Comparison of ENCODE assay signal across 8 cellular contexts in the genomic region with DNA sequence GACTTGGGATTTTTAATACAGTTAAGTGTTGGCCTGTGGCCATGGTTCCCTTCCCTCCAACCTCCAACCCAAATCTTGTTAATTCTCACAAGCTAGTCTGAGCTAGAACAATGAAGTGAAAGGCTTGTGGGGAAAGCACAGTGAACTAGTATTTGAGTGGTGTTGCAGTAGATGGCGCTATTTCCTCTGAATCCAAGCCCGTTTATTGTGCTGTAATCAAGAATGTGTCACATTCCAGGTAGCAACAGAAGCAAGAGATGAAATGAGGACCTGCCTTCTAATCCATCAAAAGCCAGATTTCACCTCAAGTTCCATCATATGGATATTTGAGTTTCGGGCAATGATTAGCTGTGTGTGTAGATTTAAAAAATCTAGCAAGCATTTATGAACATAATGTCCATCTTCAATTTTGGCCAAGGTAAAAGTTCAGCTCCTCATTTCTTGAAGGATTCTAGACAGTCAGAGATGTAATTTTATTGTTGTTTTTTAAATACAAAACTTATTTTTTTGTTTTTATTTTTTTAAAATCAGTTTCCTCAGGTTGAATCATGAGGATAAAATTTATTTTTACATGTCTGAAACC.
DNase-seq lines count a peak whose midpoint lies in the region; ATAC-seq and TF ChIP-seq lines count a peak whose summit lies in the region.

No MANE protein-coding gene starts in this region.

- H3K27me3 ChIP-seq in SJCRH30 = no peaks in the 10 kb centered on the region; the same call in 1 of the 2 replicates

- H3K36me3 ChIP-seq in SJCRH30 = no peaks in the 10 kb centered on the region

- peaks cover 22% of the 10 kb centered on the region for H3K4me1 ChIP-seq in SJCRH30

- peak; percentile 47 for DNase-seq in A172 (ENCODE audit: low spot score)
- peak; percentile 48 for DNase-seq in GM12865 (ENCODE audit: low read depth)
- DNase-seq in NCI-H1048 (lab: John Stamatoyannopoulos, UW) = peak; percentile 14
- DNase-seq in SJCRH30 = peak; percentile 68 to 85
- DNase-seq in foreskin melanocyte = peak; percentile 14
- DNase-seq in retinal pigment epithelial cell (ENCODE audit: low read depth) = peak; percentile 20

- H3K9me3 ChIP-seq in SJCRH30 (replicated peaks) = no peaks in the 10 kb centered on the region

- no peak for ATAC-seq in HG02588 (IDR thresholded peaks at IDR 0.05; ENCODE audit: unreplicated experiment)
- no peak for ATAC-seq in GM21786 (IDR thresholded peaks at IDR 0.05; ENCODE audit: unreplicated experiment)

- peak; percentile 55 for TF ChIP-seq CTCF in GM12865 (IDR thresholded peaks at IDR 0.05; ENCODE audit: insufficient read depth, low read depth, low read length, missing control alignments)
- TF ChIP-seq CTCF in retinal pigment epithelial cell (conservative IDR thresholded peaks at IDR 0.05; ENCODE audit: low read depth, low read length) = peak; percentile 73

- no peak overlapping the region for H3K4me3 ChIP-seq in GM12865 (ENCODE audit: low read depth, low read length)
- H3K4me3 ChIP-seq in SJCRH30 = no peak overlapping the region
- H3K4me3 ChIP-seq in retinal pigment epithelial cell (ENCODE audit: low read length) = no peak overlapping the region

- peak overlapping the region; percentile 75 for H3K27ac ChIP-seq in SJCRH30

Comparison
In these comparisons a context has a peak if more than half of its experiments do, and no peak if none do; other contexts are left out.
1. DNase-seq: peak in every context shown above with its lines; median percentile 76 in SJCRH30; 48 in GM12865; 47 in A172; 20 in retinal pigment epithelial cell; 14 in NCI-H1048; 14 in foreskin melanocyte.